In the genomic region with DNA sequence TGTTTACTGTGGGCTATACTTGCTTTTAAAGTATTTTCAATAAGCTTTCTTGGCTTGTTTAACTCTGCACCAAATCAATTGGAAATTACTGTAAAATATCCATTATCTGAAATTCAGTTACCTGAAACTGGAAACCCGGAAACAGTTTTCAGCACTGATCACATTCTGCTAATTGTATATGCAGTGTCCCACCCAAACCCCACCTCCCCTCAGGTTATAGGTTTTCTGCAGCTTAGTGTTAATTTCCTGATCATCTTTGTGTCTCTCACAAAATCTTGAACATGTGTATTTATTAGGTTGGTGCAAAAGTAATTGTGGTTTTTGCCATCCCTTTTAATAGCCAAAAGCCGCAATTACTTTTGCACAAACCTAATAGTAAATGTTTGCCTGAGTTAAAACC, we compare ENCODE assay signal across 9 cellular contexts. TPM values are rescaled to one million over a fixed set of nuclear protein-coding genes. Genes with fewer than 3 reads are reported as not detected.
DNase-seq lines count a peak whose midpoint lies in the region; ATAC-seq, FAIRE-seq and TF ChIP-seq lines count a peak whose summit lies in the region.
"Had no signal": no experiment of that assay in that cellular context is flagged by ENCODE, and none has a peak within 500 bp of the region (broad histone marks: within the 10 kb centered on the region; RNA-seq: fewer than 3 reads in every experiment).

No MANE protein-coding gene starts in this region.

- H3K9ac ChIP-seq in iPS-18a (ENCODE audit: low read length): peak overlapping the region; percentile 86

- H3K4me1 ChIP-seq in iPS-18a (ENCODE audit: control insufficient read depth, low read depth, low read length): peaks cover 10% of the 10 kb centered on the region

- TF ChIP-seq POLR2A in H54 (IDR thresholded peaks at IDR 0.05; ENCODE audit: low read depth, low read length): no peak

- H3K9me3 Mint-ChIP-seq in activated B cell treated with CpG ODN at 0.5 μM for 24 hours: no peaks in the 10 kb centered on the region
- H3K9me3 Mint-ChIP-seq in stimulated activated memory B cell treated with anti-CD40 and anti-IgM and Interleukin-4, amounts not matched to agents 10 μg/mL and 1 μg/mL and 100 μg/mL, for 72 hours: no peaks in the 10 kb centered on the region

- ATAC-seq in activated B cell treated with CpG ODN at 0.5 μM for 24 hours (ENCODE audit: low read depth) (no peak), GM21423 (IDR thresholded peaks at IDR 0.05; ENCODE audit: unreplicated experiment) (no peak)
- ATAC-seq in stimulated activated memory B cell treated with anti-CD40 and anti-IgM and Interleukin-4, amounts not matched to agents 10 μg/mL and 1 μg/mL and 100 μg/mL, for 72 hours: no peak

- CTCF ChIA-PET in activated B cell treated with CpG ODN at 0.5 μM for 24 hours (lab: Charles Lee): interaction anchor here (0.6 to 3.3 kb wide), 3 partner anchors 17 to 72 kb away, joined by 3 to 30 read pairs (median 3); no protein-coding TSS in a partner anchor

- POLR2A ChIA-PET in activated B cell treated with CpG ODN at 0.5 μM for 24 hours (lab: Charles Lee): interaction anchor here (0.7 to 5.2 kb wide), 9 partner anchors 9 to 79 kb away, joined by 4 to 84 read pairs (median 10); no protein-coding TSS in a partner anchor

- no peaks in the 10 kb centered on the region for H3K27me3 Mint-ChIP-seq in activated B cell treated with CpG ODN at 0.5 μM for 24 hours
- H3K27me3 Mint-ChIP-seq in stimulated activated memory B cell treated with anti-CD40 and anti-IgM and Interleukin-4, amounts not matched to agents 10 μg/mL and 1 μg/mL and 100 μg/mL, for 72 hours: no peaks in the 10 kb centered on the region

- intact Hi-C loops in activated B cell treated with CpG ODN at 0.5 μM for 24 hours (cut with micrococcal nuclease): loop anchor here (2.0 to 10.0 kb wide), 3 partner anchors 15 to 811 kb away; a partner anchor contains a TSS

- H3K4me1 Mint-ChIP-seq in activated B cell treated with CpG ODN at 0.5 μM for 24 hours: peaks cover 50% of the 10 kb centered on the region
- peaks cover 40% of the 10 kb centered on the region for H3K4me1 Mint-ChIP-seq in stimulated activated memory B cell treated with anti-CD40 and anti-IgM and Interleukin-4, amounts not matched to agents 10 μg/mL and 1 μg/mL and 100 μg/mL, for 72 hours

- H3K36me3 ChIP-seq in iPS-18a (ENCODE audit: control insufficient read depth, low read depth, low read length): no peaks in the 10 kb centered on the region

- FAIRE-seq in H54 (lab: Jason Lieb, UNC): no peak

- H3K4me3 ChIP-seq in iPS-18a (ENCODE audit: low read length): peak overlapping the region; percentile 85

- H3K27ac ChIP-seq in iPS-18a (ENCODE audit: low read length): no peak overlapping the region

- peak overlapping the region; percentile 96 for H3K27ac Mint-ChIP-seq in activated B cell treated with CpG ODN at 0.5 μM for 24 hours
- peak overlapping the region; percentile 96 for H3K27ac Mint-ChIP-seq in stimulated activated memory B cell treated with anti-CD40 and anti-IgM and Interleukin-4, amounts not matched to agents 10 μg/mL and 1 μg/mL and 100 μg/mL, for 72 hours

- H3K27me3 ChIP-seq in iPS-18a (ENCODE audit: control insufficient read depth, insufficient read depth, low read length): peaks cover 4% of the 10 kb centered on the region

- DNase-seq in NCI-H82 (lab: John Stamatoyannopoulos, UW): peak; percentile 4
- DNase-seq in NCI-H82 treated with DMSO at 0.1 percent for 48 hours (lab: John Stamatoyannopoulos, UW; ENCODE audit: unreplicated experiment): no peak
- no peak for DNase-seq in activated B cell treated with CpG ODN at 0.5 μM for 24 hours
- DNase-seq in DMS114 treated with DMSO at 0.1 percent for 48 hours (lab: John Stamatoyannopoulos, UW; ENCODE audit: unreplicated experiment): no peak
- no peak for DNase-seq in H54 (ENCODE audit: insufficient read length, low spot score)
- DNase-seq: amniotic stem cell had no signal

- H3K4me3 Mint-ChIP-seq in activated B cell treated with CpG ODN at 0.5 μM for 24 hours: peak overlapping the region; percentile 97
- peak overlapping the region; percentile 99 for H3K4me3 Mint-ChIP-seq in stimulated activated memory B cell treated with anti-CD40 and anti-IgM and Interleukin-4, amounts not matched to agents 10 μg/mL and 1 μg/mL and 100 μg/mL, for 72 hours

- no peak for TF ChIP-seq CTCF in activated B cell treated with CpG ODN at 0.5 μM for 24 hours (IDR thresholded peaks at IDR 0.05)

- no peaks in the 10 kb centered on the region for H3K9me3 ChIP-seq in iPS-18a (ENCODE audit: control insufficient read depth, low read depth, low read length)

- H3K36me3 Mint-ChIP-seq in activated B cell treated with CpG ODN at 0.5 μM for 24 hours (ENCODE audit: low read depth): peaks cover 32% of the 10 kb centered on the region
- peaks cover 22% of the 10 kb centered on the region for H3K36me3 Mint-ChIP-seq in stimulated activated memory B cell treated with anti-CD40 and anti-IgM and Interleukin-4, amounts not matched to agents 10 μg/mL and 1 μg/mL and 100 μg/mL, for 72 hours

RNA-seq across cellular contexts. Expression of a gene that starts 1.3 kb away (rescaled TPM):
- total RNA-seq in activated B cell treated with CpG ODN at 0.5 μM for 24 hours: 145 and 146 TPM in 2 replicates
